21 cellular contexts compared by ENCODE assay signal in the genomic region with DNA sequence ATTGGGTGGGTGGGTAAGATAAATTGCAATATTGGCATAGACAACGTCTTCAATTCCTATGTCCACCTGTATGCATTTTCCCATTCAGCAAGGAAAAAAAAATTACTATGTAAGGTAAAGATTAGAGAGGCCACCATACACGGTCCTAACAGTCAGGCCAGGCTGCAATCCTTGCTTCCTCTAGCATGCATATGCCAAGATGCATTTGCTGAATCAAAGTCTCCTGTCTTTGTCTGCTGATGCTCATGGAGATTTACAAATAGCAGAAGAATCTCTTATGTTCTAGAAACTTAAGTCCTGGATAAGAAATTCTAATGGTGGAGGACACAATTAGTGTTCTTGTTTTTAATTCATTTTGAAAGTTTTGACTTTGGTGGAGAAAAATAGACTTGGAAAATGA.
DNase-seq lines count a peak whose midpoint lies in the region; ATAC-seq, FAIRE-seq and TF ChIP-seq lines count a peak whose summit lies in the region.
"Had no signal": no experiment of that assay in that cellular context is flagged by ENCODE, and none has a peak within 500 bp of the region (broad histone marks: within the 10 kb centered on the region; RNA-seq: fewer than 3 reads in every experiment).

No MANE protein-coding gene starts in this region.

- CTCF ChIA-PET in T-cell (lab: Charles Lee): no interaction called here
- CTCF ChIA-PET in CD4-positive, alpha-beta memory T cell (lab: Charles Lee; ENCODE audit: partially characterized antibody): no interaction called here
- CTCF ChIA-PET in CD4-positive, alpha-beta T cell (lab: Charles Lee): no interaction called here

- H3K36me3 ChIP-seq in right atrium auricular region (no peaks in the 10 kb centered on the region), astrocyte (ENCODE audit: insufficient read depth, low read length) (peaks cover 30% of the 10 kb centered on the region)
- no peaks in the 10 kb centered on the region for H3K36me3 ChIP-seq in CD4-positive, alpha-beta memory T cell (ENCODE audit: insufficient read depth, low read length)
- H3K36me3 ChIP-seq: Peyer's patch had no signal

- H3K36me3 Mint-ChIP-seq in astrocyte (ENCODE audit: low read depth, unreplicated experiment) (peaks cover 26% of the 10 kb centered on the region), nephron (ENCODE audit: low read depth) (peaks cover 56% of the 10 kb centered on the region), T-cell (no peaks in the 10 kb centered on the region)
- no peaks in the 10 kb centered on the region for H3K36me3 Mint-ChIP-seq in CD4-positive, alpha-beta memory T cell
- H3K36me3 Mint-ChIP-seq in CD4-positive, alpha-beta T cell (ENCODE audit: low read depth): no peaks in the 10 kb centered on the region

- FAIRE-seq in astrocyte (lab: Jason Lieb, UNC): peak; percentile 54
- FAIRE-seq: D721Med, GM19239, H54 had no signal

- intact Hi-C loops in left ventricle myocardium superior (cut with micrococcal nuclease): no loop called here
- intact Hi-C loops in head of caudate nucleus (cut with DNase I): no loop called here
- intact Hi-C loops in CD4-positive, alpha-beta memory T cell (cut with micrococcal nuclease): no loop called here
- intact Hi-C loops in CD4-positive, alpha-beta T cell (cut with DNase I, micrococcal nuclease): no loop called here

- H3K27me3 Mint-ChIP-seq in astrocyte (ENCODE audit: low read depth, unreplicated experiment): no peaks in the 10 kb centered on the region
- H3K27me3 Mint-ChIP-seq in nephron (ENCODE audit: low read depth): no peaks in the 10 kb centered on the region
- H3K27me3 Mint-ChIP-seq in T-cell: no peaks in the 10 kb centered on the region
- H3K27me3 Mint-ChIP-seq in CD4-positive, alpha-beta memory T cell: no peaks in the 10 kb centered on the region
- H3K27me3 Mint-ChIP-seq in CD4-positive, alpha-beta T cell: no peaks in the 10 kb centered on the region

- no peaks in the 10 kb centered on the region for H3K27me3 ChIP-seq in right atrium auricular region
- H3K27me3 ChIP-seq in astrocyte (ENCODE audit: insufficient read depth, low read length): no peaks in the 10 kb centered on the region
- no peaks in the 10 kb centered on the region for H3K27me3 ChIP-seq in CD4-positive, alpha-beta memory T cell (ENCODE audit: insufficient read depth, low read length)
- H3K27me3 ChIP-seq in CD4-positive, alpha-beta T cell (ENCODE audit: control insufficient read depth, insufficient read depth, low read length): no peaks in the 10 kb centered on the region
- H3K27me3 ChIP-seq: Peyer's patch, SJSA1 had no signal

- DNase-seq in left ventricle myocardium superior (no peak), right atrium auricular region (ENCODE audit: low spot score) (no peak), astrocyte (ENCODE audit: low read depth) (peak; percentile 25), head of caudate nucleus (no peak), T-cell (no peak)
- DNase-seq in CD4-positive, alpha-beta memory T cell: no peak
- no peak for DNase-seq in CD4-positive, alpha-beta T cell
- DNase-seq: GF-D8, KG1, NCI-H1092 treated with DMSO at 0.1 percent for 48 hours, NCI-H1436 treated with DMSO at 0.1 percent for 48 hours, NCI-H2029, NCI-H345, NCI-H524 treated with DMSO at 0.1 percent for 48 hours, Peyer's patch had no signal

- H3K4me2 ChIP-seq in astrocyte (ENCODE audit: low read length): no peak overlapping the region

- H3K9ac ChIP-seq in astrocyte (ENCODE audit: low read length): no peak overlapping the region

- H3K4me1 Mint-ChIP-seq in astrocyte (ENCODE audit: low read depth, unreplicated experiment) (peaks cover 30% of the 10 kb centered on the region), nephron (peaks cover 57% of the 10 kb centered on the region), T-cell (no peaks in the 10 kb centered on the region)
- H3K4me1 Mint-ChIP-seq in CD4-positive, alpha-beta memory T cell: no peaks in the 10 kb centered on the region
- H3K4me1 Mint-ChIP-seq in CD4-positive, alpha-beta T cell (ENCODE audit: low read depth): no peaks in the 10 kb centered on the region

- no peaks in the 10 kb centered on the region for H4K20me1 ChIP-seq in astrocyte (ENCODE audit: insufficient read depth, low read length)

- no peak overlapping the region for H2AFZ ChIP-seq in astrocyte (ENCODE audit: low read depth, low read length)

- POLR2A ChIA-PET in T-cell (lab: Charles Lee): no interaction called here
- POLR2A ChIA-PET in CD4-positive, alpha-beta memory T cell (lab: Charles Lee; ENCODE audit: partially characterized antibody): no interaction called here
- POLR2A ChIA-PET in CD4-positive, alpha-beta T cell (lab: Charles Lee): no interaction called here

- H3K9me3 ChIP-seq in right atrium auricular region (no peaks in the 10 kb centered on the region), astrocyte (ENCODE audit: insufficient read depth, low read depth, low read length) (no peaks in the 10 kb centered on the region)
- H3K9me3 ChIP-seq in CD4-positive, alpha-beta memory T cell (ENCODE audit: control insufficient read depth in 1 of 2, low read length in 2 of 2): no peaks in the 10 kb centered on the region
- H3K9me3 ChIP-seq in CD4-positive, alpha-beta T cell (ENCODE audit: control insufficient read depth, low read length): no peaks in the 10 kb centered on the region
- H3K9me3 ChIP-seq: Peyer's patch, SJSA1 had no signal

- H3K4me1 ChIP-seq in right atrium auricular region (peaks cover 0 to 18% of the 10 kb centered on the region in 2 donors), astrocyte (ENCODE audit: insufficient read depth, low read length) (peaks cover 17% of the 10 kb centered on the region)
- H3K4me1 ChIP-seq in CD4-positive, alpha-beta memory T cell (ENCODE audit: insufficient read depth, low read length): no peaks in the 10 kb centered on the region
- H3K4me1 ChIP-seq: Peyer's patch, SJSA1 had no signal

- no peak overlapping the region for H3K27ac ChIP-seq in right atrium auricular region
- H3K27ac ChIP-seq in astrocyte (ENCODE audit: low read depth, low read length): peak overlapping the region; percentile 30
- H3K27ac ChIP-seq in CD4-positive, alpha-beta memory T cell (ENCODE audit: low read depth, low read length): no peak overlapping the region
- H3K27ac ChIP-seq in CD4-positive, alpha-beta T cell (ENCODE audit: low read depth, low read length): no peak overlapping the region
- H3K27ac ChIP-seq: C4-2B, Peyer's patch, SJSA1 had no signal

- ATAC-seq in left ventricle myocardium superior (peak; percentile 31), T-cell (replicated peaks in 1 of 4) (no peak)
- ATAC-seq in CD4-positive, alpha-beta T cell (ENCODE audit: poor library complexity): no peak

- H3K27ac Mint-ChIP-seq in astrocyte (ENCODE audit: unreplicated experiment) (peak overlapping the region; percentile 58), nephron (peak overlapping the region in 2 of 3 experiments; percentile 21 to 40), T-cell (no peak overlapping the region)
- H3K27ac Mint-ChIP-seq in CD4-positive, alpha-beta memory T cell: no peak overlapping the region
- no peak overlapping the region for H3K27ac Mint-ChIP-seq in CD4-positive, alpha-beta T cell

- TF ChIP-seq CTCF in right atrium auricular region (IDR thresholded peaks at IDR 0.05) (no peak), astrocyte (IDR thresholded peaks at IDR 0.05; ENCODE audit: insufficient read depth, low read depth, low read length) (no peak), nephron (IDR thresholded peaks at IDR 0.05; ENCODE audit: unreplicated experiment in 3 of 3) (no peak)
- no peak for TF ChIP-seq CTCF in CD4-positive, alpha-beta T cell (IDR thresholded peaks at IDR 0.05)

- no peaks in the 10 kb centered on the region for H3K9me3 Mint-ChIP-seq in astrocyte (ENCODE audit: unreplicated experiment)
- H3K9me3 Mint-ChIP-seq in nephron: no peaks in the 10 kb centered on the region
- H3K9me3 Mint-ChIP-seq in T-cell: peaks cover 0 to 8% (median 4%) of the 10 kb centered on the region in 3 donors
- peaks cover 0 to 2% (median 0%) of the 10 kb centered on the region in 8 donors for H3K9me3 Mint-ChIP-seq in CD4-positive, alpha-beta memory T cell
- H3K9me3 Mint-ChIP-seq in CD4-positive, alpha-beta T cell: no peaks in the 10 kb centered on the region

- H3K79me2 ChIP-seq in astrocyte (ENCODE audit: insufficient read depth, low read length): no peaks in the 10 kb centered on the region

- H3K4me3 ChIP-seq in right atrium auricular region: no peak overlapping the region
- no peak overlapping the region for H3K4me3 ChIP-seq in astrocyte (ENCODE audit: insufficient read depth, low read depth, low read length)
- H3K4me3 ChIP-seq in CD4-positive, alpha-beta memory T cell (ENCODE audit: low read length in 2 of 2): no peak overlapping the region
- H3K4me3 ChIP-seq: Peyer's patch, SJSA1 had no signal

- H3K4me3 Mint-ChIP-seq in astrocyte (ENCODE audit: unreplicated experiment) (no peak overlapping the region), nephron (no peak overlapping the region), T-cell (no peak overlapping the region)
- H3K4me3 Mint-ChIP-seq in CD4-positive, alpha-beta memory T cell: no peak overlapping the region
- no peak overlapping the region for H3K4me3 Mint-ChIP-seq in CD4-positive, alpha-beta T cell

Comparison
In these comparisons a context has a peak if more than half of its experiments do, and no peak if none do; other contexts are left out.
1. H3K27ac Mint-ChIP-seq: peak in astrocyte (single experiment) and nephron (2 of 3); none in T-cell (0 of 2), CD4-positive, alpha-beta memory T cell (0 of 7) and CD4-positive, alpha-beta T cell (single experiment).